18 cellular contexts compared by ENCODE assay signal in genomic region chr4:829291-829690, GRCh38. TPM values are rescaled to one million over a fixed set of nuclear protein-coding genes. Genes with fewer than 3 reads are reported as not detected.
DNase-seq lines count a peak whose midpoint lies in the region; ATAC-seq and TF ChIP-seq lines count a peak whose summit lies in the region.
"Had no signal": no experiment of that assay in that cellular context is flagged by ENCODE, and none has a peak within 500 bp of the region (broad histone marks: within the 10 kb centered on the region; RNA-seq: fewer than 3 reads in every experiment).

No MANE protein-coding gene starts in this region.

- no peaks in the 10 kb centered on the region for H3K4me1 Mint-ChIP-seq in chondrocyte (ENCODE audit: low read depth)

- H3K4me3 Mint-ChIP-seq in chondrocyte (ENCODE audit: unreplicated experiment): no peak overlapping the region

- H3K27ac Mint-ChIP-seq in chondrocyte (ENCODE audit: unreplicated experiment): no peak overlapping the region

- H3K27ac ChIP-seq in lower lobe of right lung: no peak overlapping the region
- no peak overlapping the region for H3K27ac ChIP-seq in upper lobe of right lung
- no peak overlapping the region for H3K27ac ChIP-seq in uterus
- H3K27ac ChIP-seq: RWPE1 had no signal

- H3K4me3 ChIP-seq in lower lobe of right lung: no peak overlapping the region
- no peak overlapping the region for H3K4me3 ChIP-seq in upper lobe of right lung
- no peak overlapping the region for H3K4me3 ChIP-seq in uterus
- H3K4me3 ChIP-seq: K562 had no signal

- intact Hi-C loops in cardiac septum (cut with DNase I): loop anchor here (5.0 kb wide), 1 partner anchor 47 kb away; no protein-coding TSS in a partner anchor
- intact Hi-C loops in Right ventricle myocardium superior (cut with DNase I): no loop called here
- intact Hi-C loops in lower lobe of right lung (cut with DNase I): no loop called here
- intact Hi-C loops in upper lobe of right lung (cut with DNase I): no loop called here
- intact Hi-C loops in uterus (cut with DNase I; ENCODE audit: low total_unique reads): no loop called here

- H3K27me3 Mint-ChIP-seq in chondrocyte (ENCODE audit: low read depth): peaks cover 23% of the 10 kb centered on the region

- H3K27me3 ChIP-seq in lower lobe of right lung (ENCODE audit: low read depth) (peaks cover 60% of the 10 kb centered on the region), upper lobe of right lung (peaks cover 55% of the 10 kb centered on the region), uterus (peaks cover 17 to 19% of the 10 kb centered on the region in 2 donors)

- TF ChIP-seq POLR2A in uterus (IDR thresholded peaks at IDR 0.05): no peak

- H3K9me3 ChIP-seq in lower lobe of right lung: no peaks in the 10 kb centered on the region
- H3K9me3 ChIP-seq in upper lobe of right lung: no peaks in the 10 kb centered on the region
- H3K9me3 ChIP-seq in uterus: peaks cover 0 to 4% of the 10 kb centered on the region in 2 donors

- ATAC-seq in Right ventricle myocardium superior (ENCODE audit: poor library complexity) (no peak), lower lobe of right lung (no peak), upper lobe of right lung (no peak)

- no peaks in the 10 kb centered on the region for H3K36me3 Mint-ChIP-seq in chondrocyte (ENCODE audit: low read depth)

- H3K4me1 ChIP-seq in lower lobe of right lung: peaks cover 6% of the 10 kb centered on the region
- peaks cover 6% of the 10 kb centered on the region for H3K4me1 ChIP-seq in upper lobe of right lung
- peaks cover 0 to 12% of the 10 kb centered on the region in 2 donors for H3K4me1 ChIP-seq in uterus

- DNase-seq in cardiac septum (ENCODE audit: low spot score) (peak; percentile 60), Right ventricle myocardium superior (no peak), chondrocyte (ENCODE audit: low spot score) (no peak), lower lobe of right lung (peak; percentile 20), upper lobe of right lung (peak; percentile 35), activated gamma-delta T cell treated with Interleukin-2 at 50 U/mL for 16 hours (no peak), uterus (no peak), NCI-H2227 (lab: John Stamatoyannopoulos, UW; ENCODE audit: unreplicated experiment) (no peak)
- DNase-seq: GDM1, NCI-H1092, NCI-H1436, NCI-H187 treated with DMSO at 0.1 percent for 48 hours, NCI-H2107, NCI-H2227 treated with DMSO at 0.1 percent for 48 hours, NCI-H510A, NCI-H748 treated with DMSO at 0.1 percent for 48 hours had no signal

- H3K9me3 Mint-ChIP-seq in chondrocyte (ENCODE audit: low read depth): peaks cover 2% of the 10 kb centered on the region

- H3K36me3 ChIP-seq in lower lobe of right lung (no peaks in the 10 kb centered on the region), upper lobe of right lung (no peaks in the 10 kb centered on the region), uterus (no peaks in the 10 kb centered on the region)

- TF ChIP-seq CTCF in chondrocyte (IDR thresholded peaks at IDR 0.05) (peak; percentile 3), lower lobe of right lung (IDR thresholded peaks at IDR 0.05) (no peak), upper lobe of right lung (IDR thresholded peaks at IDR 0.05) (no peak), uterus (IDR thresholded peaks at IDR 0.05) (no peak)

RNA-seq across cellular contexts. Expression of gene CPLX1, which starts 3.4 kb away (rescaled TPM):
- 9.4 TPM for total RNA-seq in cardiac septum
- 4.3 TPM for total RNA-seq in Right ventricle myocardium superior
- not detected in 3 replicates for total RNA-seq in chondrocyte
- total RNA-seq in lower lobe of right lung: 3.9 TPM
- total RNA-seq in upper lobe of right lung: 5.2 TPM
- 10 to 100 TPM in 1 of 4 donors, 1 to 10 TPM in 1, under 1 TPM in 2; 0.14 to 15.1 (median 2.0) TPM for total RNA-seq in uterus

Comparison
In these comparisons a context has a peak if more than half of its experiments do, and no peak if none do; other contexts are left out.
1. DNase-seq: peak in cardiac septum (single experiment), lower lobe of right lung (single experiment) and upper lobe of right lung (single experiment); none in Right ventricle myocardium superior (single experiment), chondrocyte (single experiment), activated gamma-delta T cell treated with Interleukin-2 at 50 U/mL for 16 hours (single experiment), uterus (0 of 2) and NCI-H2227 (single experiment).